Comparison of ENCODE assay signal across 1 cellular context in the genomic region with DNA sequence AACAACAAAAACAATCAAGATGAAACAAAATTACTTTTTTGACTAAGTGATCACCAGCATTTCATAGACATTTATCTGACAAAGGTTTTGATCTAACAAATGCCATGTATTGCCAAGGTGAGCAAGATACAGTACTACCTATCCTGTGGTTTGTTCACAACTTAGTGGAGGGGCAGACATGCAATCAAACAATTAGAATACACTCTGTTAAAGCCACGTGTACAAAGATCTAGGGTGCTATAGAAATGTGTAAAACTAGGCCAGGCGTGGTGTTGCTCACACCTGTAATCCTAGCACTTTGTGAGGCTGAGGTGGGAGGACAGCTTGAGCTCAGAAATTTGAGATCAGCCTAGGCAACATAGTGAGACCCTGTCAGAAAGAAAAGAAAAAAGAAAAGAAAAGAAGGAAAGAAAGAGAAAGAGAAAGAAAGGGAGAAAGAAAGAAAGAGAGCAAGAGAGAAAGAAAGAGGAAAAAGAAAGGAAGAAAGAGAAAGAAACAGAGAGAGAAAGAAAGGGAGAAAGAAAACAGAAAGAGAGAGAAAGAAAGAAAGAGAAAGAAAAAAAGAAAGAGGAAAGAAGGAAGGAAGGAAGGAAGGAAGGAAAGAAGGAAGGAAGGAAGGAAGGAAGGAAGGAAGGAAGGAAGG.
TF ChIP-seq lines count a peak whose summit lies in the region.

No MANE protein-coding gene starts in this region.

TF ChIP-seq in GM12878, 131 proteins besides CTCF, POLR2A, EP300 and RAD21 (continued from another document and continues in another):
- TF ChIP-seq, protein P1, sequence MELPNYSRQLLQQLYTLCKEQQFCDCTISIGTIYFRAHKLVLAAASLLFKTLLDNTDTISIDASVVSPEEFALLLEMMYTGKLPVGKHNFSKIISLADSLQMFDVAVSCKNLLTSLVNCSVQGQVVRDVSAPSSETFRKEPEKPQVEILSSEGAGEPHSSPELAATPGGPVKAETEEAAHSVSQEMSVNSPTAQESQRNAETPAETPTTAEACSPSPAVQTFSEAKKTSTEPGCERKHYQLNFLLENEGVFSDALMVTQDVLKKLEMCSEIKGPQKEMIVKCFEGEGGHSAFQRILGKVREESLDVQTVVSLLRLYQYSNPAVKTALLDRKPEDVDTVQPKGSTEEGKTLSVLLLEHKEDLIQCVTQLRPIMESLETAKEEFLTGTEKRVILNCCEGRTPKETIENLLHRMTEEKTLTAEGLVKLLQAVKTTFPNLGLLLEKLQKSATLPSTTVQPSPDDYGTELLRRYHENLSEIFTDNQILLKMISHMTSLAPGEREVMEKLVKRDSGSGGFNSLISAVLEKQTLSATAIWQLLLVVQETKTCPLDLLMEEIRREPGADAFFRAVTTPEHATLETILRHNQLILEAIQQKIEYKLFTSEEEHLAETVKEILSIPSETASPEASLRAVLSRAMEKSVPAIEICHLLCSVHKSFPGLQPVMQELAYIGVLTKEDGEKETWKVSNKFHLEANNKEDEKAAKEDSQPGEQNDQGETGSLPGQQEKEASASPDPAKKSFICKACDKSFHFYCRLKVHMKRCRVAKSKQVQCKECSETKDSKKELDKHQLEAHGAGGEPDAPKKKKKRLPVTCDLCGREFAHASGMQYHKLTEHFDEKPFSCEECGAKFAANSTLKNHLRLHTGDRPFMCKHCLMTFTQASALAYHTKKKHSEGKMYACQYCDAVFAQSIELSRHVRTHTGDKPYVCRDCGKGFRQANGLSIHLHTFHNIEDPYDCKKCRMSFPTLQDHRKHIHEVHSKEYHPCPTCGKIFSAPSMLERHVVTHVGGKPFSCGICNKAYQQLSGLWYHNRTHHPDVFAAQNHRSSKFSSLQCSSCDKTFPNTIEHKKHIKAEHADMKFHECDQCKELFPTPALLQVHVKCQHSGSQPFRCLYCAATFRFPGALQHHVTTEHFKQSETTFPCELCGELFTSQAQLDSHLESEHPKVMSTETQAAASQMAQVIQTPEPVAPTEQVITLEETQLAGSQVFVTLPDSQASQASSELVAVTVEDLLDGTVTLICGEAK (IDR thresholded peaks at IDR 0.05; ENCODE audit: borderline replicate concordance), result no peak
- TF ChIP-seq RELA (IDR thresholded peaks at IDR 0.05; ENCODE audit: borderline replicate concordance, partially characterized antibody) (no peak), BRCA1 (IDR thresholded peaks at IDR 0.05; ENCODE audit: low read depth, low read length) (no peak), PAX5 (IDR thresholded peaks at IDR 0.05; ENCODE audit: borderline replicate concordance, low read depth, low read length) (no peak), RCOR1 (conservative IDR thresholded peaks at IDR 0.05; ENCODE audit: low read depth, low read length) (no peak), TCF3 (IDR thresholded peaks at IDR 0.05; ENCODE audit: borderline replicate concordance, insufficient read depth, low read depth, low read length) (no peak), HDAC6 (IDR thresholded peaks at IDR 0.05; ENCODE audit: unreplicated experiment) (no peak), ZSCAN29 (IDR thresholded peaks at IDR 0.05) (no peak), DPF2 (IDR thresholded peaks at IDR 0.05) (no peak), ZNF207 (IDR thresholded peaks at IDR 0.05; ENCODE audit: borderline replicate concordance) (no peak), CREB1 (IDR thresholded peaks at IDR 0.05; ENCODE audit: low read depth) (no peak), ZBED1 (IDR thresholded peaks at IDR 0.05; ENCODE audit: borderline replicate concordance) (no peak), YBX1 (IDR thresholded peaks at IDR 0.05) (peak; percentile 84; the same call in 1 of the 2 replicates), MTA2 (IDR thresholded peaks at IDR 0.05; ENCODE audit: low read depth) (peak; percentile 69; the same call in 1 of the 2 replicates), MEF2A (IDR thresholded peaks at IDR 0.05; ENCODE audit: insufficient read depth, low read depth, low read length) (no peak), JUNB (IDR thresholded peaks at IDR 0.05) (no peak; the same call in 1 of the 2 replicates), ETV6 (conservative IDR thresholded peaks at IDR 0.05 in 1 of 2, IDR thresholded peaks at IDR 0.05 in 1 of 2; ENCODE audit: borderline replicate concordance in 1 of 2, low read depth in 1 of 2) (no peak), SIN3A (IDR thresholded peaks at IDR 0.05; ENCODE audit: low read depth, low read length) (no peak), TARDBP (IDR thresholded peaks at IDR 0.05; ENCODE audit: borderline replicate concordance) (no peak), IKZF2 (IDR thresholded peaks at IDR 0.05) (no peak), RB1 (IDR thresholded peaks at IDR 0.05; ENCODE audit: borderline replicate concordance) (no peak)
- TF ChIP-seq, protein P2, sequence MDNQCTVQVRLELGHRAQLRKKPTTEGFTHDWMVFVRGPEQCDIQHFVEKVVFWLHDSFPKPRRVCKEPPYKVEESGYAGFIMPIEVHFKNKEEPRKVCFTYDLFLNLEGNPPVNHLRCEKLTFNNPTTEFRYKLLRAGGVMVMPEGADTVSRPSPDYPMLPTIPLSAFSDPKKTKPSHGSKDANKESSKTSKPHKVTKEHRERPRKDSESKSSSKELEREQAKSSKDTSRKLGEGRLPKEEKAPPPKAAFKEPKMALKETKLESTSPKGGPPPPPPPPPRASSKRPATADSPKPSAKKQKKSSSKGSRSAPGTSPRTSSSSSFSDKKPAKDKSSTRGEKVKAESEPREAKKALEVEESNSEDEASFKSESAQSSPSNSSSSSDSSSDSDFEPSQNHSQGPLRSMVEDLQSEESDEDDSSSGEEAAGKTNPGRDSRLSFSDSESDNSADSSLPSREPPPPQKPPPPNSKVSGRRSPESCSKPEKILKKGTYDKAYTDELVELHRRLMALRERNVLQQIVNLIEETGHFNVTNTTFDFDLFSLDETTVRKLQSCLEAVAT (IDR thresholded peaks at IDR 0.05), result peak; percentile 68; the same call in 1 of the 2 replicates
- TF ChIP-seq, protein P3, sequence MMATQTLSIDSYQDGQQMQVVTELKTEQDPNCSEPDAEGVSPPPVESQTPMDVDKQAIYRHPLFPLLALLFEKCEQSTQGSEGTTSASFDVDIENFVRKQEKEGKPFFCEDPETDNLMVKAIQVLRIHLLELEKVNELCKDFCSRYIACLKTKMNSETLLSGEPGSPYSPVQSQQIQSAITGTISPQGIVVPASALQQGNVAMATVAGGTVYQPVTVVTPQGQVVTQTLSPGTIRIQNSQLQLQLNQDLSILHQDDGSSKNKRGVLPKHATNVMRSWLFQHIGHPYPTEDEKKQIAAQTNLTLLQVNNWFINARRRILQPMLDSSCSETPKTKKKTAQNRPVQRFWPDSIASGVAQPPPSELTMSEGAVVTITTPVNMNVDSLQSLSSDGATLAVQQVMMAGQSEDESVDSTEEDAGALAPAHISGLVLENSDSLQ (IDR thresholded peaks at IDR 0.05), result 0 out of 2 replicates have a peak, but pooled peaks have one; percentile 14
- TF ChIP-seq, protein P4, sequence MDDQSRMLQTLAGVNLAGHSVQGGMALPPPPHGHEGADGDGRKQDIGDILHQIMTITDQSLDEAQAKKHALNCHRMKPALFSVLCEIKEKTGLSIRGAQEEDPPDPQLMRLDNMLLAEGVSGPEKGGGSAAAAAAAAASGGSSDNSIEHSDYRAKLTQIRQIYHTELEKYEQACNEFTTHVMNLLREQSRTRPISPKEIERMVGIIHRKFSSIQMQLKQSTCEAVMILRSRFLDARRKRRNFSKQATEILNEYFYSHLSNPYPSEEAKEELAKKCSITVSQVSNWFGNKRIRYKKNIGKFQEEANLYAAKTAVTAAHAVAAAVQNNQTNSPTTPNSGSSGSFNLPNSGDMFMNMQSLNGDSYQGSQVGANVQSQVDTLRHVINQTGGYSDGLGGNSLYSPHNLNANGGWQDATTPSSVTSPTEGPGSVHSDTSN (IDR thresholded peaks at IDR 0.05; ENCODE audit: insufficient replicate concordance, low read depth, low read length), result no peak
- TF ChIP-seq, protein P5, sequence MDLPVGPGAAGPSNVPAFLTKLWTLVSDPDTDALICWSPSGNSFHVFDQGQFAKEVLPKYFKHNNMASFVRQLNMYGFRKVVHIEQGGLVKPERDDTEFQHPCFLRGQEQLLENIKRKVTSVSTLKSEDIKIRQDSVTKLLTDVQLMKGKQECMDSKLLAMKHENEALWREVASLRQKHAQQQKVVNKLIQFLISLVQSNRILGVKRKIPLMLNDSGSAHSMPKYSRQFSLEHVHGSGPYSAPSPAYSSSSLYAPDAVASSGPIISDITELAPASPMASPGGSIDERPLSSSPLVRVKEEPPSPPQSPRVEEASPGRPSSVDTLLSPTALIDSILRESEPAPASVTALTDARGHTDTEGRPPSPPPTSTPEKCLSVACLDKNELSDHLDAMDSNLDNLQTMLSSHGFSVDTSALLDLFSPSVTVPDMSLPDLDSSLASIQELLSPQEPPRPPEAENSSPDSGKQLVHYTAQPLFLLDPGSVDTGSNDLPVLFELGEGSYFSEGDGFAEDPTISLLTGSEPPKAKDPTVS (IDR thresholded peaks at IDR 0.05; ENCODE audit: low read depth, low read length), result no peak
- TF ChIP-seq, protein P6, sequence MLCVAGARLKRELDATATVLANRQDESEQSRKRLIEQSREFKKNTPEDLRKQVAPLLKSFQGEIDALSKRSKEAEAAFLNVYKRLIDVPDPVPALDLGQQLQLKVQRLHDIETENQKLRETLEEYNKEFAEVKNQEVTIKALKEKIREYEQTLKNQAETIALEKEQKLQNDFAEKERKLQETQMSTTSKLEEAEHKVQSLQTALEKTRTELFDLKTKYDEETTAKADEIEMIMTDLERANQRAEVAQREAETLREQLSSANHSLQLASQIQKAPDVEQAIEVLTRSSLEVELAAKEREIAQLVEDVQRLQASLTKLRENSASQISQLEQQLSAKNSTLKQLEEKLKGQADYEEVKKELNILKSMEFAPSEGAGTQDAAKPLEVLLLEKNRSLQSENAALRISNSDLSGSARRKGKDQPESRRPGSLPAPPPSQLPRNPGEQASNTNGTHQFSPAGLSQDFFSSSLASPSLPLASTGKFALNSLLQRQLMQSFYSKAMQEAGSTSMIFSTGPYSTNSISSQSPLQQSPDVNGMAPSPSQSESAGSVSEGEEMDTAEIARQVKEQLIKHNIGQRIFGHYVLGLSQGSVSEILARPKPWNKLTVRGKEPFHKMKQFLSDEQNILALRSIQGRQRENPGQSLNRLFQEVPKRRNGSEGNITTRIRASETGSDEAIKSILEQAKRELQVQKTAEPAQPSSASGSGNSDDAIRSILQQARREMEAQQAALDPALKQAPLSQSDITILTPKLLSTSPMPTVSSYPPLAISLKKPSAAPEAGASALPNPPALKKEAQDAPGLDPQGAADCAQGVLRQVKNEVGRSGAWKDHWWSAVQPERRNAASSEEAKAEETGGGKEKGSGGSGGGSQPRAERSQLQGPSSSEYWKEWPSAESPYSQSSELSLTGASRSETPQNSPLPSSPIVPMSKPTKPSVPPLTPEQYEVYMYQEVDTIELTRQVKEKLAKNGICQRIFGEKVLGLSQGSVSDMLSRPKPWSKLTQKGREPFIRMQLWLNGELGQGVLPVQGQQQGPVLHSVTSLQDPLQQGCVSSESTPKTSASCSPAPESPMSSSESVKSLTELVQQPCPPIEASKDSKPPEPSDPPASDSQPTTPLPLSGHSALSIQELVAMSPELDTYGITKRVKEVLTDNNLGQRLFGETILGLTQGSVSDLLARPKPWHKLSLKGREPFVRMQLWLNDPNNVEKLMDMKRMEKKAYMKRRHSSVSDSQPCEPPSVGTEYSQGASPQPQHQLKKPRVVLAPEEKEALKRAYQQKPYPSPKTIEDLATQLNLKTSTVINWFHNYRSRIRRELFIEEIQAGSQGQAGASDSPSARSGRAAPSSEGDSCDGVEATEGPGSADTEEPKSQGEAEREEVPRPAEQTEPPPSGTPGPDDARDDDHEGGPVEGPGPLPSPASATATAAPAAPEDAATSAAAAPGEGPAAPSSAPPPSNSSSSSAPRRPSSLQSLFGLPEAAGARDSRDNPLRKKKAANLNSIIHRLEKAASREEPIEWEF (IDR thresholded peaks at IDR 0.05; ENCODE audit: insufficient replicate concordance, low read depth, low read length), result no peak
- TF ChIP-seq, protein P7, sequence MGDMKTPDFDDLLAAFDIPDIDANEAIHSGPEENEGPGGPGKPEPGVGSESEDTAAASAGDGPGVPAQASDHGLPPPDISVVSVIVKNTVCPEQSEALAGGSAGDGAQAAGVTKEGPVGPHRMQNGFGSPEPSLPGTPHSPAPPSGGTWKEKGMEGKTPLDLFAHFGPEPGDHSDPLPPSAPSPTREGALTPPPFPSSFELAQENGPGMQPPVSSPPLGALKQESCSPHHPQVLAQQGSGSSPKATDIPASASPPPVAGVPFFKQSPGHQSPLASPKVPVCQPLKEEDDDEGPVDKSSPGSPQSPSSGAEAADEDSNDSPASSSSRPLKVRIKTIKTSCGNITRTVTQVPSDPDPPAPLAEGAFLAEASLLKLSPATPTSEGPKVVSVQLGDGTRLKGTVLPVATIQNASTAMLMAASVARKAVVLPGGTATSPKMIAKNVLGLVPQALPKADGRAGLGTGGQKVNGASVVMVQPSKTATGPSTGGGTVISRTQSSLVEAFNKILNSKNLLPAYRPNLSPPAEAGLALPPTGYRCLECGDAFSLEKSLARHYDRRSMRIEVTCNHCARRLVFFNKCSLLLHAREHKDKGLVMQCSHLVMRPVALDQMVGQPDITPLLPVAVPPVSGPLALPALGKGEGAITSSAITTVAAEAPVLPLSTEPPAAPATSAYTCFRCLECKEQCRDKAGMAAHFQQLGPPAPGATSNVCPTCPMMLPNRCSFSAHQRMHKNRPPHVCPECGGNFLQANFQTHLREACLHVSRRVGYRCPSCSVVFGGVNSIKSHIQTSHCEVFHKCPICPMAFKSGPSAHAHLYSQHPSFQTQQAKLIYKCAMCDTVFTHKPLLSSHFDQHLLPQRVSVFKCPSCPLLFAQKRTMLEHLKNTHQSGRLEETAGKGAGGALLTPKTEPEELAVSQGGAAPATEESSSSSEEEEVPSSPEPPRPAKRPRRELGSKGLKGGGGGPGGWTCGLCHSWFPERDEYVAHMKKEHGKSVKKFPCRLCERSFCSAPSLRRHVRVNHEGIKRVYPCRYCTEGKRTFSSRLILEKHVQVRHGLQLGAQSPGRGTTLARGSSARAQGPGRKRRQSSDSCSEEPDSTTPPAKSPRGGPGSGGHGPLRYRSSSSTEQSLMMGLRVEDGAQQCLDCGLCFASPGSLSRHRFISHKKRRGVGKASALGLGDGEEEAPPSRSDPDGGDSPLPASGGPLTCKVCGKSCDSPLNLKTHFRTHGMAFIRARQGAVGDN (IDR thresholded peaks at IDR 0.05), result no peak
- TF ChIP-seq, protein P8, sequence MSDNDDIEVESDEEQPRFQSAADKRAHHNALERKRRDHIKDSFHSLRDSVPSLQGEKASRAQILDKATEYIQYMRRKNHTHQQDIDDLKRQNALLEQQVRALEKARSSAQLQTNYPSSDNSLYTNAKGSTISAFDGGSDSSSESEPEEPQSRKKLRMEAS (IDR thresholded peaks at IDR 0.05; ENCODE audit: low read depth, low read length), result no peak
- TF ChIP-seq, protein P9, sequence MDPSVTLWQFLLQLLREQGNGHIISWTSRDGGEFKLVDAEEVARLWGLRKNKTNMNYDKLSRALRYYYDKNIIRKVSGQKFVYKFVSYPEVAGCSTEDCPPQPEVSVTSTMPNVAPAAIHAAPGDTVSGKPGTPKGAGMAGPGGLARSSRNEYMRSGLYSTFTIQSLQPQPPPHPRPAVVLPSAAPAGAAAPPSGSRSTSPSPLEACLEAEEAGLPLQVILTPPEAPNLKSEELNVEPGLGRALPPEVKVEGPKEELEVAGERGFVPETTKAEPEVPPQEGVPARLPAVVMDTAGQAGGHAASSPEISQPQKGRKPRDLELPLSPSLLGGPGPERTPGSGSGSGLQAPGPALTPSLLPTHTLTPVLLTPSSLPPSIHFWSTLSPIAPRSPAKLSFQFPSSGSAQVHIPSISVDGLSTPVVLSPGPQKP (IDR thresholded peaks at IDR 0.05; ENCODE audit: low read depth, low read length), result no peak
